8 cellular contexts compared by ENCODE assay signal in the genomic region with DNA sequence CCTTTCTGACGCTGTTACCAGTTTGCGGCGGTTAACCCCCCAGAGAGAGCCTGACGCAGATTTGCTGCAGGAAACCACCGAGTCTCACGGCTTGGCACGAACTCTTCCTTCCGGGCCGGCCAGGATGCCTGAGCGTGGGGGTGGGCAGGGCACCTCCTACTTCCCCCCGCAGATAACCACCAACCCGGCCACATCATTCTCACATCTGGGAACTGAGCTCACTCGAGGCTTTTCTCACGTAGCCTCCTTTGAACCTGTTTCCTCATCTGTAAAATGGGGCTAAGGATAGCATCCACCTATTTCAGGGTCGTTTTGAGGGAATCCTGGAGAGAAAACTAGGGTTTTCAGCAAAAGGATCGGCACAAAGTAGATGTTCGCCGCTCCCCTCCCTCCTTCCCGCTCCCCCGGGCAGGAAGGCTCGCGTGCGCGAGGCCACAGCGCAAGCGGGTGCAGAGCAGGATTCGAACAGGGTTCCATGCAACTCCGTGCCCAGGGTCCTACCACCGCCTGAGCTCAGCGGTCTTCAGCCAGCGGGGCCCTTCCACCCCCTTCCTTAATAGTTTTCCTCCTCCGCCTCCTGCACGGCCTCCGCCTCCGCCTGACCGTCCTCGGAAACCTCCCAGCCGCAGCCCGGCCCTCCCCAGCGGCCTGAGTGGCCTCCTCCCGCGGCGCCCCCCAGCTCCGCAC. TPM values are rescaled to one million over a fixed set of nuclear protein-coding genes. Genes with fewer than 3 reads are reported as not detected.
A peak's percentile ranks its signal among the peaks of the same experiment; 100 is the strongest.
DNase-seq lines count a peak whose midpoint lies in the region; ATAC-seq, FAIRE-seq and TF ChIP-seq lines count a peak whose summit lies in the region.

No MANE protein-coding gene starts in this region.

- H3K27me3 ChIP-seq in HUES64 (ENCODE audit: insufficient read depth, low read length) (no peaks in the 10 kb centered on the region), WERI-Rb-1 (ENCODE audit: insufficient read depth, low read depth, severe bottlenecking) (no peaks in the 10 kb centered on the region), bronchial epithelial cell (ENCODE audit: control insufficient read depth, insufficient read depth, low read length) (no peaks in the 10 kb centered on the region)

- peak overlapping the region; percentile 78 for H3K9ac ChIP-seq in HUES64 (ENCODE audit: low read depth, low read length)

- no peaks in the 10 kb centered on the region for H3K9me3 ChIP-seq in HUES64 (ENCODE audit: insufficient read depth, low read depth, low read length)
- H3K9me3 ChIP-seq in WERI-Rb-1 (ENCODE audit: severe bottlenecking): no peaks in the 10 kb centered on the region

- H3K4me3 ChIP-seq in HUES64 (ENCODE audit: low read length) (peak overlapping the region; percentile 66), WERI-Rb-1 (ENCODE audit: low read depth, low read length) (peak overlapping the region; percentile 55), bronchial epithelial cell (ENCODE audit: low read depth, low read length) (peak overlapping the region; percentile 43)

- WGBS in HUES64: 7% methylated on average over 44 of the region's 44 CpGs

- DNase-seq in CD1c-positive myeloid dendritic cell (ENCODE audit: extremely low spot score) (peak; percentile 96), WERI-Rb-1 (no peak), bronchial epithelial cell (ENCODE audit: low read depth) (peak; percentile 77), left colon (peak; percentile 82 to 90), DMS153 treated with DMSO at 0.1 percent for 48 hours (lab: John Stamatoyannopoulos, UW; ENCODE audit: unreplicated experiment) (no peak)
- DNase-seq in stimulated activated CD4-positive, alpha-beta T cell treated with anti-CD3 and anti-CD28 coated beads, Interleukin-2, amount 100 ng/mL, for 4 hours (ENCODE audit: low read depth): peak; percentile 94

- H3K36me3 ChIP-seq in HUES64 (ENCODE audit: insufficient read depth, low read length) (no peaks in the 10 kb centered on the region), WERI-Rb-1 (no peaks in the 10 kb centered on the region), bronchial epithelial cell (ENCODE audit: control insufficient read depth, insufficient read depth, low read length) (no peaks in the 10 kb centered on the region)

- peaks cover 13% of the 10 kb centered on the region; the same call in 1 of the 2 replicates for H3K4me1 ChIP-seq in HUES64 (ENCODE audit: insufficient read depth, low read length)

- H3K27ac ChIP-seq in HUES64 (ENCODE audit: low read depth, low read length) (peak overlapping the region; percentile 70), WERI-Rb-1 (peak overlapping the region; percentile 89)

- no peak for FAIRE-seq in bronchial epithelial cell (lab: Jason Lieb, UNC)

- TF ChIP-seq CTCF in WERI-Rb-1 (IDR thresholded peaks at IDR 0.05; ENCODE audit: low read depth, low read length): no peak
- TF ChIP-seq CTCF in bronchial epithelial cell (IDR thresholded peaks at IDR 0.05; ENCODE audit: insufficient read depth, low read length, severe bottlenecking): no peak

- ATAC-seq in GM21423 (IDR thresholded peaks at IDR 0.05; ENCODE audit: unreplicated experiment): peak; percentile 59
- peak; percentile 32 for ATAC-seq in left colon

- intact Hi-C loops in left colon (cut with DNase I, micrococcal nuclease): no loop called here

RNA-seq across cellular contexts. Expression of gene DDIT4, which starts 23.7 kb away (rescaled TPM):
- 23.1 TPM for polyA plus RNA-seq in HUES64 (2013, experiment 1 of 2)
- polyA plus RNA-seq in HUES64 (2013, experiment 2 of 2): 25.9 TPM
- total RNA-seq in bronchial epithelial cell (2,437 and 2,447 TPM in 2 replicates), left colon (100 to 1,000 TPM in 1 of 2 donors, 10 to 100 TPM in 1; 60.1 to 210 TPM)

RNA-seq across cellular contexts. Expression of gene DNAJB12, which starts 57.3 kb away (rescaled TPM):
- 14.8 TPM for polyA plus RNA-seq in HUES64 (2013, experiment 1 of 2)
- 13.7 TPM for polyA plus RNA-seq in HUES64 (2013, experiment 2 of 2)
- total RNA-seq in bronchial epithelial cell: 21.6 and 26.6 TPM in 2 replicates
- 10 to 100 TPM; 36.9 to 38.5 TPM for total RNA-seq in left colon

Comparison
In these comparisons a context has a peak if more than half of its experiments do, and no peak if none do; other contexts are left out.
1. DNase-seq: peak in CD1c-positive myeloid dendritic cell (single experiment), bronchial epithelial cell (single experiment), left colon (2 of 2) and stimulated activated CD4-positive, alpha-beta T cell treated with anti-CD3 and anti-CD28 coated beads, Interleukin-2, amount 100 ng/mL, for 4 hours (single experiment); none in WERI-Rb-1 (single experiment) and DMS153 treated with DMSO at 0.1 percent for 48 hours (single experiment).
2. RNA of gene DDIT4, which starts 23.7 kb away (total RNA-seq): 2,437 to 2,447 TPM in bronchial epithelial cell; 60.1 to 210 TPM in left colon; every median in the first group is over 10 times any median in the second.
3. Peak in every context shown above with its lines, with median percentiles within 50 percentile points of each other: H3K4me3 ChIP-seq.